ENCODE assay signal across 15 cellular contexts in the genomic region with DNA sequence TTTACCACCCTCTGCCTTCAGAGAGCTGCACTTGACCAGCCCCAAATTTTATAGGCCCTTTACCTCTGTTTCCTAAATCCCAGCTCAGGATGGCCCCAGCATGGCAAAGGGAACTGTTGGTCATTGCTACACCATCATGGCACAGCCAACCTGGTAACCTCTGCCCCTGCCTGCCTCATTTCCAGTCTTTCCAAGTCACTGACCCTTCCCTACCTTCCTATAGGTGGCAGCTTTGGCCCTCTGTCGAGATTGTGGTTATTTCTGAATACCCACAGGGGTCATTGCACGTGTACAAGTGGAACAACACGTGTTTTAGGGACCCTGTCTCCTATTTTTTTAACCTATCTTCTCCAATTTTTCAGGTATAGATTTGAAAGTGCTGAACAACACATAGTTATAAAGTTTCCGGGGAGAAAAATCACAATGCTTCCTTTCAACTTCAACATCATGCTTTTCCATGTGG. TPM values are rescaled to one million over a fixed set of nuclear protein-coding genes. Genes with fewer than 3 reads are reported as not detected.
DNase-seq lines count a peak whose midpoint lies in the region; ATAC-seq and TF ChIP-seq lines count a peak whose summit lies in the region.
"Had no signal": no experiment of that assay in that cellular context is flagged by ENCODE, and none has a peak within 500 bp of the region (broad histone marks: within the 10 kb centered on the region; RNA-seq: fewer than 3 reads in every experiment).

No MANE protein-coding gene starts in this region.

- H3K27ac ChIP-seq in left ventricle myocardium inferior (replicated peaks) (peak overlapping the region; percentile 83), esophagus muscularis mucosa (replicated peaks in 1 of 4) (peak overlapping the region in 2 of 4 donors; percentile 40 to 82), upper lobe of left lung (peak overlapping the region in 3 of 4 donors; percentile 76 to 89 (median 88))
- no peak overlapping the region for H3K27ac ChIP-seq in effector memory CD4-positive, alpha-beta T cell (ENCODE audit: insufficient read depth, low read length, poor library complexity, severe bottlenecking)
- H3K27ac ChIP-seq: skin epidermis had no signal

- TF ChIP-seq CTCF in left ventricle myocardium inferior (IDR thresholded peaks at IDR 0.05; ENCODE audit: borderline replicate concordance), result peak; percentile 39
- peak in 2 of 3 experiments; percentile 28 to 30 for TF ChIP-seq CTCF in esophagus muscularis mucosa (IDR thresholded peaks at IDR 0.05)
- peak in 2 of 6 experiments; percentile 11 to 40 for TF ChIP-seq CTCF in upper lobe of left lung (IDR thresholded peaks at IDR 0.05)

- H3K4me3 ChIP-seq in left ventricle myocardium inferior, result peak overlapping the region; percentile 94
- H3K4me3 ChIP-seq in esophagus muscularis mucosa, result peak overlapping the region; percentile 64 to 71 (median 68)
- H3K4me3 ChIP-seq in upper lobe of left lung, result peak overlapping the region; percentile 62 to 80 (median 69)
- H3K4me3 ChIP-seq in effector memory CD4-positive, alpha-beta T cell (ENCODE audit: insufficient read depth, low read depth, low read length, poor library complexity, severe bottlenecking), result no peak overlapping the region

- H3K36me3 ChIP-seq in left ventricle myocardium inferior (no peaks in the 10 kb centered on the region), esophagus muscularis mucosa (no peaks in the 10 kb centered on the region), upper lobe of left lung (no peaks in the 10 kb centered on the region)
- no peaks in the 10 kb centered on the region for H3K36me3 ChIP-seq in effector memory CD4-positive, alpha-beta T cell (ENCODE audit: control insufficient read depth, insufficient read depth, low read length)

- DNase-seq in left ventricle myocardium inferior (no peak), Right ventricle myocardium superior (no peak), RKO (ENCODE audit: low spot score) (peak; percentile 49), esophagus muscularis mucosa (ENCODE audit: extremely low spot score) (peak; percentile 68), upper lobe of left lung (no peak)
- DNase-seq in effector memory CD4-positive, alpha-beta T cell, result no peak
- DNase-seq: activated T-cell treated with anti-CD3 and anti-CD28 coated beads, Interleukin-2, amount 50 U/mL, for 4 hours; cerebellar nuclear complex; foreskin melanocyte; Karpas-422; T-helper 9 cell had no signal

- no peaks in the 10 kb centered on the region for H3K9me3 ChIP-seq in left ventricle myocardium inferior (replicated peaks)
- no peaks in the 10 kb centered on the region for H3K9me3 ChIP-seq in esophagus muscularis mucosa
- no peaks in the 10 kb centered on the region for H3K9me3 ChIP-seq in upper lobe of left lung
- no peaks in the 10 kb centered on the region for H3K9me3 ChIP-seq in effector memory CD4-positive, alpha-beta T cell (ENCODE audit: control insufficient read depth, low read length)

- no peaks in the 10 kb centered on the region for H3K27me3 ChIP-seq in left ventricle myocardium inferior (ENCODE audit: low read depth)
- no peaks in the 10 kb centered on the region for H3K27me3 ChIP-seq in esophagus muscularis mucosa
- peaks cover 0 to 6% (median 0%) of the 10 kb centered on the region in 4 donors for H3K27me3 ChIP-seq in upper lobe of left lung
- peaks cover 14% of the 10 kb centered on the region for H3K27me3 ChIP-seq in effector memory CD4-positive, alpha-beta T cell (replicated peaks; ENCODE audit: control insufficient read depth, insufficient read depth, low read length, poor library complexity, severe bottlenecking)

- TF ChIP-seq EP300 in esophagus muscularis mucosa (IDR thresholded peaks at IDR 0.05), result no peak
- TF ChIP-seq EP300 in upper lobe of left lung (IDR thresholded peaks at IDR 0.05), result no peak

- TF ChIP-seq POLR2A in esophagus muscularis mucosa (IDR thresholded peaks at IDR 0.05; ENCODE audit: low read depth) (no peak), upper lobe of left lung (IDR thresholded peaks at IDR 0.05) (peak in 1 of 4 donors; percentile 3)

- H3K4me1 ChIP-seq in left ventricle myocardium inferior (peaks cover 88% of the 10 kb centered on the region), esophagus muscularis mucosa (peaks cover 39 to 92% (median 83%) of the 10 kb centered on the region in 4 donors), upper lobe of left lung (peaks cover 7 to 30% (median 17%) of the 10 kb centered on the region in 4 donors)
- H3K4me1 ChIP-seq in effector memory CD4-positive, alpha-beta T cell (ENCODE audit: control insufficient read depth, insufficient read depth, low read length, poor library complexity, severe bottlenecking), result peaks cover 15% of the 10 kb centered on the region

- 73% methylated on average over 4 of the region's 4 CpGs for WGBS in esophagus muscularis mucosa
- WGBS in upper lobe of left lung, 2 donors, result 40 to 41% methylated on average over 4 of the region's 4 CpGs

- ATAC-seq in Right ventricle myocardium superior (ENCODE audit: poor library complexity) (no peak), upper lobe of left lung (ENCODE audit: low FRiP score in 2 of 2) (no peak), GM21381 (IDR thresholded peaks at IDR 0.05; ENCODE audit: unreplicated experiment) (no peak), HG03095 (IDR thresholded peaks at IDR 0.05; ENCODE audit: unreplicated experiment) (no peak)
- ATAC-seq: activated T-cell treated with anti-CD3 and anti-CD28 coated beads, Interleukin-2, amount 50 U/mL, for 4 hours had no signal

- intact Hi-C loops in left ventricle myocardium inferior (cut with micrococcal nuclease) (loop anchor here (10.0 kb wide), 1 partner anchor 84 kb away; no protein-coding TSS in a partner anchor), Right ventricle myocardium superior (cut with DNase I) (no loop called here), esophagus muscularis mucosa (cut with DNase I) (no loop called here)

RNA-seq across cellular contexts. Expression of gene GALNT18, which starts 2.8 kb away (rescaled TPM):
- total RNA-seq in left ventricle myocardium inferior (24.4 TPM), Right ventricle myocardium superior (24.5 TPM), esophagus muscularis mucosa (10 to 100 TPM; 29.1 to 67.0 (median 49.3) TPM), upper lobe of left lung (100 to 1,000 TPM in 1 of 6 donors, 10 to 100 TPM in 5; 48.2 to 115 (median 61.8) TPM)
- total RNA-seq: B cell had no signal

Comparison
In these comparisons a context has a peak if more than half of its experiments do, and no peak if none do; other contexts are left out.
1. DNase-seq: peak in RKO (single experiment) and esophagus muscularis mucosa (single experiment); none in left ventricle myocardium inferior (single experiment), Right ventricle myocardium superior (single experiment), upper lobe of left lung (0 of 2) and effector memory CD4-positive, alpha-beta T cell (0 of 3).